21 cellular contexts compared by ENCODE assay signal in the genomic region with DNA sequence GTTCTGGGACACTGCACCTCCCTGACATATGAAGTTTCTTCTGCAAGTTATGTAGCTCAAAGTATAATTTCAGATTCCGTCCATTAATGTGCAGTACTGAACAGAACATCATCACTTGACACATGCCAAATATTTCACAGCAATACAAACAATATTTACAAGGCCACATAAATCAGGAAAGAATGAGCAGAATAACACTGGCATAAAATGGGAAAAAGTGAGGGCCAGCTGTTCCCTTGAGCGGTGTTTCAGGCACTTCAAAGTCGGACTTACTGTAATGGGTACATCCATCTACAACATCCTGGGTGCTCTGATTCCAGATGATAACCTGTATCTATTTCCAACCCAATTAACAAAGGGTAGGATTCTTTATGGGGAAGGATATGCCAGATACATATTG.
"Had no signal": no experiment of that assay in that cellular context is flagged by ENCODE, and none has a peak within 500 bp of the region (broad histone marks: within the 10 kb centered on the region; RNA-seq: fewer than 3 reads in every experiment).

No MANE protein-coding gene starts in this region.

- H3K9me3 Mint-ChIP-seq: central memory CD8-positive, alpha-beta T cell; dendritic cell treated with granulocyte-macrophage colony-stimulating factor and Interleukin-4, amounts not matched to agents 40 ng/mL and 50 ng/mL, for 4 days; naive B cell; nephron progenitor cell; stimulated activated effector memory CD8-positive, alpha-beta T cell treated with anti-CD3 and anti-CD28 coated beads, Interleukin-12 subunit alpha, Interleukin-12 subunit beta, amount 100 ng/mL, for 72 hours; stimulated activated naive CD8-positive, alpha-beta T cell treated with anti-CD3 and anti-CD28 coated beads, Interleukin-15, Interleukin-2, amounts not matched to agents 100 ng/mL and 50 ng/mL, for 24 hours had no signal

- H3K27me3 Mint-ChIP-seq: central memory CD8-positive, alpha-beta T cell; dendritic cell treated with granulocyte-macrophage colony-stimulating factor and Interleukin-4, amounts not matched to agents 40 ng/mL and 50 ng/mL, for 4 days; naive B cell; stimulated activated naive CD8-positive, alpha-beta T cell treated with anti-CD3 and anti-CD28 coated beads, Interleukin-15, Interleukin-2, amounts not matched to agents 100 ng/mL and 50 ng/mL, for 24 hours had no signal

- H3K4me1 Mint-ChIP-seq: central memory CD8-positive, alpha-beta T cell; nephron progenitor cell; stimulated activated effector memory CD8-positive, alpha-beta T cell treated with anti-CD3 and anti-CD28 coated beads, Interleukin-12 subunit alpha, Interleukin-12 subunit beta, amount 100 ng/mL, for 72 hours had no signal

- H3K36me3 Mint-ChIP-seq: stimulated activated effector memory CD8-positive, alpha-beta T cell treated with anti-CD3 and anti-CD28 coated beads, Interleukin-12 subunit alpha, Interleukin-12 subunit beta, amount 100 ng/mL, for 72 hours had no signal

- H3K27ac Mint-ChIP-seq: dendritic cell treated with granulocyte-macrophage colony-stimulating factor and Interleukin-4, amounts not matched to agents 40 ng/mL and 50 ng/mL, for 4 days; nephron progenitor cell; stimulated activated effector memory CD8-positive, alpha-beta T cell treated with anti-CD3 and anti-CD28 coated beads, Interleukin-12 subunit alpha, Interleukin-12 subunit beta, amount 100 ng/mL, for 72 hours; stimulated activated naive CD8-positive, alpha-beta T cell treated with anti-CD3 and anti-CD28 coated beads, Interleukin-15, Interleukin-2, amounts not matched to agents 100 ng/mL and 50 ng/mL, for 24 hours had no signal

- ATAC-seq: left cardiac atrium; lower lobe of right lung; stimulated activated effector memory CD8-positive, alpha-beta T cell treated with anti-CD3 and anti-CD28 coated beads, Interleukin-12 subunit alpha, Interleukin-12 subunit beta, amount 100 ng/mL, for 72 hours had no signal

- DNase-seq: effector CD8-positive, alpha-beta T cell; kidney; left cardiac atrium; left ventricle myocardium inferior; lower lobe of right lung; mesenchymal stem cell; naive B cell; nephron progenitor cell; posterior cingulate gyrus; sigmoid colon; stimulated activated CD4-positive, alpha-beta T cell treated with anti-CD3 and anti-CD28 coated beads, Interleukin-4, amount 100 ng/mL, for 1 hour; stimulated activated CD8-positive, alpha-beta memory T cell treated with anti-CD3 and anti-CD28 coated beads, Interleukin-4, amount 100 ng/mL, for 48 hours; testis; transverse colon had no signal

- H3K27ac ChIP-seq: left ventricle myocardium inferior, lower lobe of right lung, neutrophil, right atrium auricular region, transverse colon had no signal

- H3K4me3 Mint-ChIP-seq: central memory CD8-positive, alpha-beta T cell; dendritic cell treated with granulocyte-macrophage colony-stimulating factor and Interleukin-4, amounts not matched to agents 40 ng/mL and 50 ng/mL, for 4 days; naive B cell; nephron progenitor cell; stimulated activated effector memory CD8-positive, alpha-beta T cell treated with anti-CD3 and anti-CD28 coated beads, Interleukin-12 subunit alpha, Interleukin-12 subunit beta, amount 100 ng/mL, for 72 hours; stimulated activated naive CD8-positive, alpha-beta T cell treated with anti-CD3 and anti-CD28 coated beads, Interleukin-15, Interleukin-2, amounts not matched to agents 100 ng/mL and 50 ng/mL, for 24 hours had no signal

- H3K9me3 ChIP-seq: esophagus muscularis mucosa, left ventricle myocardium inferior, lower lobe of right lung, neutrophil, right atrium auricular region, sigmoid colon, testis, transverse colon had no signal

- H3K4me1 ChIP-seq: esophagus muscularis mucosa, lower lobe of right lung, right atrium auricular region, sigmoid colon, testis had no signal

- H3K4me3 ChIP-seq: esophagus muscularis mucosa, left ventricle myocardium inferior, lower lobe of right lung, right atrium auricular region, sigmoid colon, testis, transverse colon had no signal

- H3K27me3 ChIP-seq: esophagus muscularis mucosa, neutrophil, right atrium auricular region, sigmoid colon, testis, transverse colon had no signal
